Comparison of ENCODE assay signal across 14 cellular contexts in genomic region chr6:121394151-121394550, GRCh38.
"Had no signal": no experiment of that assay in that cellular context is flagged by ENCODE, and none has a peak within 500 bp of the region (broad histone marks: within the 10 kb centered on the region; RNA-seq: fewer than 3 reads in every experiment).

No MANE protein-coding gene starts in this region.

- H3K9me3 ChIP-seq: MG63 had no signal

- H3K4me3 ChIP-seq: MG63 had no signal

- DNase-seq: KBM-7, MG63, NCI-H1092, NCI-H1105 treated with DMSO at 0.1 percent for 48 hours, NCI-H1417 treated with DMSO at 0.1 percent for 48 hours, NCI-H146, NCI-H1694 treated with DMSO at 0.1 percent for 48 hours, NCI-H1930, NCI-H2081, NCI-H2107, NCI-H526 treated with DMSO at 0.1 percent for 48 hours, NCI-H774, RPMI8226, SHP77 had no signal

- H3K27me3 ChIP-seq: MG63 had no signal

- H3K36me3 ChIP-seq: MG63 had no signal
